In genomic region chr18:77132369-77133050, GRCh38 we compare ENCODE assay signal across 8 cellular contexts. TPM values are rescaled to one million over a fixed set of nuclear protein-coding genes. Genes with fewer than 3 reads are reported as not detected.
DNase-seq lines count a peak whose midpoint lies in the region; ATAC-seq and TF ChIP-seq lines count a peak whose summit lies in the region.

Gene MBP (minus strand): TSS chr18:77132783. CDS start chr18:77105261, 27,522 bp downstream.

- TF ChIP-seq CTCF in CD4-positive, alpha-beta T cell (IDR thresholded peaks at IDR 0.05), result no peak
- no peak for TF ChIP-seq CTCF in hepatocyte (IDR thresholded peaks at IDR 0.05; ENCODE audit: poor library complexity)

- peak within 1 kb of the TSS; percentile 94 for H3K4me2 ChIP-seq in hepatocyte

- peak within 1 kb of the TSS; percentile 92 for H3K4me3 ChIP-seq in hepatocyte
- H3K4me3 ChIP-seq in skeletal muscle tissue (ENCODE audit: low read length in 3 of 3), result peak within 1 kb of the TSS; percentile 67 to 84 (median 80)

- peak; percentile 64 for ATAC-seq in CD4-positive, alpha-beta T cell (ENCODE audit: poor library complexity)
- ATAC-seq in GM19438 (IDR thresholded peaks at IDR 0.05; ENCODE audit: low read depth, unreplicated experiment) (peak; percentile 60), HG03558 (IDR thresholded peaks at IDR 0.05; ENCODE audit: extremely low read depth, unreplicated experiment) (peak; percentile 31)
- ATAC-seq in activated naive CD8-positive, alpha-beta T cell treated with anti-CD3 and anti-CD28 coated beads, Interleukin-2, amount 50 U/mL, for 24 hours, result peak; percentile 51

- peak within 1 kb of the TSS; percentile 77 for H3K27ac ChIP-seq in CD4-positive, alpha-beta T cell (ENCODE audit: low read depth, low read length)
- peak within 1 kb of the TSS; percentile 98 for H3K27ac ChIP-seq in hepatocyte
- peak within 1 kb of the TSS; percentile 95 for H3K27ac ChIP-seq in skeletal muscle tissue (ENCODE audit: low read depth, low read length)

- H3K27ac Mint-ChIP-seq in CD4-positive, alpha-beta T cell, result peak within 1 kb of the TSS; percentile 83
- no peak within 1 kb of the TSS for H3K27ac Mint-ChIP-seq in activated naive CD8-positive, alpha-beta T cell treated with anti-CD3 and anti-CD28 coated beads, Interleukin-2, amount 50 U/mL, for 24 hours

- peak within 1 kb of the TSS; percentile 92 for H2AFZ ChIP-seq in hepatocyte

- H3K36me3 ChIP-seq in hepatocyte (replicated peaks; ENCODE audit: insufficient read depth, low read depth), result no peaks in the 10 kb centered on the region
- no peaks in the 10 kb centered on the region for H3K36me3 ChIP-seq in skeletal muscle tissue (ENCODE audit: control insufficient read depth in 3 of 3, insufficient read depth in 3 of 3, low read length in 3 of 3)

- POLR2A ChIA-PET in CD4-positive, alpha-beta T cell (lab: Charles Lee), result interaction anchor here (0.6 to 4.6 kb wide), 22 partner anchors 8 to 411 kb away, joined by 3 to 42 read pairs (median 6); no protein-coding TSS in a partner anchor

- peak within 1 kb of the TSS; percentile 98 for H3K4me3 Mint-ChIP-seq in CD4-positive, alpha-beta T cell
- peak within 1 kb of the TSS; percentile 92 for H3K4me3 Mint-ChIP-seq in activated naive CD8-positive, alpha-beta T cell treated with anti-CD3 and anti-CD28 coated beads, Interleukin-2, amount 50 U/mL, for 24 hours

- no peaks in the 10 kb centered on the region for H4K20me1 ChIP-seq in hepatocyte (ENCODE audit: insufficient read depth, poor library complexity, severe bottlenecking)

- no peaks in the 10 kb centered on the region for H3K27me3 ChIP-seq in CD4-positive, alpha-beta T cell (ENCODE audit: control insufficient read depth, insufficient read depth, low read length)
- no peaks in the 10 kb centered on the region for H3K27me3 ChIP-seq in hepatocyte
- no peaks in the 10 kb centered on the region for H3K27me3 ChIP-seq in skeletal muscle tissue (ENCODE audit: control insufficient read depth in 3 of 3, insufficient read depth in 3 of 3, low read length in 3 of 3)

- H3K4me1 ChIP-seq in hepatocyte (ENCODE audit: insufficient read depth), result no peaks in the 10 kb centered on the region
- H3K4me1 ChIP-seq in skeletal muscle tissue (ENCODE audit: control insufficient read depth in 3 of 3, insufficient read depth in 3 of 3, low read length in 3 of 3), result peaks cover 32 to 47% (median 47%) of the 10 kb centered on the region in 3 donors

- no peaks in the 10 kb centered on the region for H3K9me2 ChIP-seq in hepatocyte (replicated peaks; ENCODE audit: insufficient read depth)

- no peaks in the 10 kb centered on the region for H3K27me3 Mint-ChIP-seq in CD4-positive, alpha-beta T cell
- no peaks in the 10 kb centered on the region for H3K27me3 Mint-ChIP-seq in activated naive CD8-positive, alpha-beta T cell treated with anti-CD3 and anti-CD28 coated beads, Interleukin-2, amount 50 U/mL, for 24 hours

- peaks cover 23% of the 10 kb centered on the region for H3K79me2 ChIP-seq in hepatocyte

- CTCF ChIA-PET in CD4-positive, alpha-beta T cell (lab: Charles Lee), result interaction anchor here (2.0 kb wide), 1 partner anchor 70 kb away, joined by 6 read pairs; no protein-coding TSS in a partner anchor

- no peaks in the 10 kb centered on the region for H3K9me3 ChIP-seq in CD4-positive, alpha-beta T cell (ENCODE audit: control insufficient read depth, low read length)
- H3K9me3 ChIP-seq in hepatocyte (ENCODE audit: low read depth) (no peaks in the 10 kb centered on the region), skeletal muscle tissue (ENCODE audit: control insufficient read depth in 3 of 3, low read length in 3 of 3) (no peaks in the 10 kb centered on the region)

- H3K4me1 Mint-ChIP-seq in CD4-positive, alpha-beta T cell (ENCODE audit: low read depth), result peaks cover 56% of the 10 kb centered on the region
- peaks cover 55% of the 10 kb centered on the region for H3K4me1 Mint-ChIP-seq in activated naive CD8-positive, alpha-beta T cell treated with anti-CD3 and anti-CD28 coated beads, Interleukin-2, amount 50 U/mL, for 24 hours

- no peaks in the 10 kb centered on the region for H3K9me3 Mint-ChIP-seq in CD4-positive, alpha-beta T cell
- H3K9me3 Mint-ChIP-seq in activated naive CD8-positive, alpha-beta T cell treated with anti-CD3 and anti-CD28 coated beads, Interleukin-2, amount 50 U/mL, for 24 hours, result no peaks in the 10 kb centered on the region

- peak; percentile 57 to 79 (median 71) for DNase-seq in CD4-positive, alpha-beta T cell
- DNase-seq in SHP77 treated with DMSO at 0.1 percent for 48 hours (lab: John Stamatoyannopoulos, UW), result peak; percentile 47
- DNase-seq in activated naive CD8-positive, alpha-beta T cell treated with anti-CD3 and anti-CD28 coated beads, Interleukin-2, amount 50 U/mL, for 24 hours, result peak; percentile 77
- DNase-seq in hepatocyte (ENCODE audit: low spot score), result peak; percentile 92
- no peak for DNase-seq in hippocampal formation (lab: John Stamatoyannopoulos, UW)

- intact Hi-C loops in CD4-positive, alpha-beta T cell (cut with DNase I, micrococcal nuclease), result loop anchor here (1.0 to 5.0 kb wide), 5 partner anchors 8 to 310 kb away; partner anchors contain the start of gene ZNF236 (in 1 of the 2)

- H3K36me3 Mint-ChIP-seq in CD4-positive, alpha-beta T cell (ENCODE audit: low read depth), result peaks cover 38% of the 10 kb centered on the region
- H3K36me3 Mint-ChIP-seq in activated naive CD8-positive, alpha-beta T cell treated with anti-CD3 and anti-CD28 coated beads, Interleukin-2, amount 50 U/mL, for 24 hours (ENCODE audit: low read depth), result peaks cover 25% of the 10 kb centered on the region

- H3K9ac ChIP-seq in skeletal muscle tissue (ENCODE audit: low read depth in 1 of 3, low read length in 3 of 3), result peak within 1 kb of the TSS; percentile 86 to 95 (median 94)

- WGBS in hepatocyte (ENCODE audit: low lambda C conversion rate, missing lambda C conversion rate), result under 1% methylated on average over 53 of the region's 88 CpGs

RNA-seq across cellular contexts. Expression of gene MBP, which starts in this region (rescaled TPM):
- total RNA-seq in CD4-positive, alpha-beta T cell, result 10 to 100 TPM; 75.4 to 79.2 TPM
- total RNA-seq in hepatocyte, result 21.0 and 22.1 TPM in 2 replicates
- polyA plus RNA-seq in hepatocyte, result 21.0 and 21.6 TPM in 2 replicates
- 22.4 TPM for total RNA-seq in skeletal muscle tissue

Comparison
In these comparisons a context has a peak if more than half of its experiments do, and no peak if none do; other contexts are left out.
1. DNase-seq: peak in CD4-positive, alpha-beta T cell (10 of 10), SHP77 treated with DMSO at 0.1 percent for 48 hours (single experiment), activated naive CD8-positive, alpha-beta T cell treated with anti-CD3 and anti-CD28 coated beads, Interleukin-2, amount 50 U/mL, for 24 hours (single experiment) and hepatocyte (single experiment); none in hippocampal formation (0 of 2).
2. Peak in every context shown above with its lines, with median percentiles within 50 percentile points of each other: ATAC-seq and H3K27ac ChIP-seq.